ENCODE assay signal across 1 cellular context in genomic region chr9:93127395-93127911, GRCh38.
TF ChIP-seq lines count a peak whose summit lies in the region.

No MANE protein-coding gene starts in this region.

TF ChIP-seq in K562, 482 proteins besides CTCF, POLR2A, EP300 and RAD21:
- TF ChIP-seq PHF21A (IDR thresholded peaks at IDR 0.05; ENCODE audit: borderline replicate concordance, low read depth), result no peak
- peak; percentile 98 for TF ChIP-seq ZFP36 (IDR thresholded peaks at IDR 0.05; ENCODE audit: low read depth, low read length, partially characterized antibody)
- no peak for TF ChIP-seq RAD51 (IDR thresholded peaks at IDR 0.05; ENCODE audit: borderline replicate concordance, low read depth)
